ENCODE assay signal across 10 cellular contexts in genomic region chr4:115274545-115274944, GRCh38.
DNase-seq lines count a peak whose midpoint lies in the region; ATAC-seq and TF ChIP-seq lines count a peak whose summit lies in the region.
"Had no signal": no experiment of that assay in that cellular context is flagged by ENCODE, and none has a peak within 500 bp of the region (broad histone marks: within the 10 kb centered on the region; RNA-seq: fewer than 3 reads in every experiment).

No MANE protein-coding gene starts in this region.

- no peak overlapping the region for H3K4me3 ChIP-seq in SK-N-MC

- DNase-seq in GM13977 (ENCODE audit: low spot score) (peak; percentile 6), SK-N-MC (ENCODE audit: low read depth, low spot score) (peak; percentile 60), head of caudate nucleus (no peak), NCI-H1092 (lab: John Stamatoyannopoulos, UW) (no peak), NCI-H1436 treated with DMSO at 0.1 percent for 48 hours (lab: John Stamatoyannopoulos, UW) (no peak)
- no peak for DNase-seq in stimulated activated CD4-positive, alpha-beta T cell treated with anti-CD3 and anti-CD28 coated beads, Interleukin-4, amount 100 ng/mL, for 24 hours
- DNase-seq: CD8-positive, alpha-beta T cell; NCI-H1105 treated with DMSO at 0.1 percent for 48 hours had no signal

- intact Hi-C loops in head of caudate nucleus (cut with DNase I) = no loop called here

- H3K9ac ChIP-seq in SK-N-MC (ENCODE audit: insufficient read length) = no peak overlapping the region

- peak; percentile 76 for ATAC-seq in GM21515 (IDR thresholded peaks at IDR 0.05; ENCODE audit: unreplicated experiment)
- ATAC-seq in HG03354 (IDR thresholded peaks at IDR 0.05; ENCODE audit: poor library complexity, severe bottlenecking, unreplicated experiment) = peak; percentile 73
- ATAC-seq: CD8-positive, alpha-beta T cell had no signal

- no peak overlapping the region for H3K27ac ChIP-seq in SK-N-MC

- H3K36me3 ChIP-seq in SK-N-MC (ENCODE audit: insufficient read depth, low read length) = no peaks in the 10 kb centered on the region

- H3K9me3 ChIP-seq in SK-N-MC (ENCODE audit: low read depth, low read length) = no peaks in the 10 kb centered on the region

- in situ Hi-C loops in GM13977 (cut with MboI; ENCODE audit: low pct_unique_long_range_greater_than_20kb, low sequenced_read_pairs, unreplicated experiment) = no loop called here

- no peak for TF ChIP-seq CTCF in GM13977 (IDR thresholded peaks at IDR 0.05; ENCODE audit: extremely low read depth, insufficient read depth, missing control alignments)

Comparison
In these comparisons a context has a peak if more than half of its experiments do, and no peak if none do; other contexts are left out.
1. DNase-seq: peak in GM13977 (single experiment) and SK-N-MC (single experiment); none in head of caudate nucleus (0 of 42), stimulated activated CD4-positive, alpha-beta T cell treated with anti-CD3 and anti-CD28 coated beads, Interleukin-4, amount 100 ng/mL, for 24 hours (single experiment), NCI-H1092 (single experiment) and NCI-H1436 treated with DMSO at 0.1 percent for 48 hours (single experiment).